In the genomic region with DNA sequence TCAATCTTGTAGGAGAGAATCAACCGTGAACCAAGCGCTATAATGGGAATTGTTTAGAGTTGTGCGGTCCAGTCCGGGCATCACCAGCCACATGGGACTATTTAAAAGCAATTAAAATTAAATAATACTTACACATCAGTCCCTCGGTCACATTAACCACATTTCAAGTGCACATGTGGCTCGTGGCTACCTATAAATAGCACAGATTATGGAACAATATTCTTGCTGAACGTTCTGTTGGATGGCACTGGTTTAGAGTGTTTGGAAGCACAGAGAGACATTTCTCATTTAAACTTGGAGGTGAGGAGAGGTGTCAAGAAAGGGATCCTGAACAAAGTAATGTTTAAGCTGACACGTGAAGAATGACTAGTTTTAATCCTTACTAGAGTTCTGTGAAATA, we compare ENCODE assay signal across 18 cellular contexts. TPM values are rescaled to one million over a fixed set of nuclear protein-coding genes. Genes with fewer than 3 reads are reported as not detected.
DNase-seq lines count a peak whose midpoint lies in the region; ATAC-seq and TF ChIP-seq lines count a peak whose summit lies in the region.
"Had no signal": no experiment of that assay in that cellular context is flagged by ENCODE, and none has a peak within 500 bp of the region (broad histone marks: within the 10 kb centered on the region; RNA-seq: fewer than 3 reads in every experiment).

No MANE protein-coding gene starts in this region.

- no peak overlapping the region for H2BK15ac ChIP-seq in neuronal stem cell (ENCODE audit: low read length)

- peaks cover 7% of the 10 kb centered on the region for H3K9me3 Mint-ChIP-seq in T-helper 2 cell treated with Interferon-gamma antibody and Interleukin-4, amounts not matched to agents 5 μg/mL and 100 μg/mL, for 36 hours

- no peak overlapping the region for H2BK12ac ChIP-seq in neuronal stem cell (ENCODE audit: low read length)

- H3K4ac ChIP-seq in neuronal stem cell (ENCODE audit: low read length), result no peak overlapping the region

- H3K23ac ChIP-seq in neuronal stem cell (ENCODE audit: low read depth, low read length, poor library complexity), result no peak overlapping the region

- H4K91ac ChIP-seq in neuronal stem cell (ENCODE audit: low read depth, low read length, poor library complexity), result no peak overlapping the region

- intact Hi-C loops in heart left ventricle (cut with DNase I), result loop anchor here in 1 of 10 donors (5.0 to 10.0 kb wide), 2 partner anchors 58 to 95 kb away; no protein-coding TSS in a partner anchor
- intact Hi-C loops in left ventricle myocardium inferior (cut with micrococcal nuclease), result no loop called here

- no peak overlapping the region for H4K8ac ChIP-seq in neuronal stem cell (ENCODE audit: low read depth, low read length)

- H3K9me3 ChIP-seq in heart left ventricle (no peaks in the 10 kb centered on the region), right atrium auricular region (no peaks in the 10 kb centered on the region), left ventricle myocardium inferior (replicated peaks) (no peaks in the 10 kb centered on the region), neuronal stem cell (replicated peaks in 1 of 2; ENCODE audit: control insufficient read depth in 2 of 2, insufficient read depth in 1 of 2, low read depth in 1 of 2, low read length in 2 of 2) (no peaks in the 10 kb centered on the region)

- WGBS in heart left ventricle, 4 donors, result 47 to 60% (median 57%) methylated on average over 8 of the region's 8 CpGs
- WGBS in neuronal stem cell (ENCODE audit: extremely low coverage in 2 of 2, insufficient read length in 2 of 2, insufficient replicate concordance in 1 of 2), 2 donors, result no CpG with 5 or more reads among the region's 8 CpGs

- no peak overlapping the region for H3K27ac Mint-ChIP-seq in T-helper 2 cell treated with Interferon-gamma antibody and Interleukin-4, amounts not matched to agents 5 μg/mL and 100 μg/mL, for 36 hours
- H3K27ac Mint-ChIP-seq: CD4-positive, alpha-beta memory T cell had no signal

- no peak overlapping the region for H3K4me3 Mint-ChIP-seq in T-helper 2 cell treated with Interferon-gamma antibody and Interleukin-4, amounts not matched to agents 5 μg/mL and 100 μg/mL, for 36 hours
- H3K4me3 Mint-ChIP-seq: CD4-positive, alpha-beta memory T cell had no signal

- no peak overlapping the region for H3K9ac ChIP-seq in neuronal stem cell (ENCODE audit: low read depth, low read length, poor library complexity)
- H3K9ac ChIP-seq: GM23248 had no signal

- H3K18ac ChIP-seq in neuronal stem cell (ENCODE audit: low read length), result no peak overlapping the region

- ATAC-seq in heart left ventricle, result peak; percentile 28 to 53 (median 44)

- H3K14ac ChIP-seq in neuronal stem cell (ENCODE audit: low read length), result no peak overlapping the region

- H3K27me3 Mint-ChIP-seq in T-helper 2 cell treated with Interferon-gamma antibody and Interleukin-4, amounts not matched to agents 5 μg/mL and 100 μg/mL, for 36 hours (ENCODE audit: low read depth), result peaks cover 39% of the 10 kb centered on the region

- no peak overlapping the region for H3K4me2 ChIP-seq in neuronal stem cell (ENCODE audit: insufficient read depth, low read length, poor library complexity, severe bottlenecking)

- H3K4me3 ChIP-seq in heart left ventricle (no peak overlapping the region), right atrium auricular region (no peak overlapping the region), left ventricle myocardium inferior (no peak overlapping the region), neuronal stem cell (ENCODE audit: low read length in 2 of 2) (no peak overlapping the region)
- H3K4me3 ChIP-seq: GM23248 had no signal

- no peak overlapping the region for H2AK5ac ChIP-seq in neuronal stem cell (ENCODE audit: low read depth, low read length)

- H2AFZ ChIP-seq in neuronal stem cell (ENCODE audit: low read length), result peak overlapping the region; percentile 5
- H2AFZ ChIP-seq: GM23248 had no signal

- H3K4me1 ChIP-seq in heart left ventricle (peaks cover 0 to 26% (median 6%) of the 10 kb centered on the region in 12 donors), right atrium auricular region (peaks cover 0 to 11% of the 10 kb centered on the region in 2 donors), left ventricle myocardium inferior (peaks cover 27% of the 10 kb centered on the region), neuronal stem cell (ENCODE audit: control insufficient read depth in 2 of 2, insufficient read depth in 1 of 2, low read depth in 1 of 2, low read length in 2 of 2) (peaks cover 3 to 27% of the 10 kb centered on the region in 2 donors)

- H3K4me1 Mint-ChIP-seq in T-helper 2 cell treated with Interferon-gamma antibody and Interleukin-4, amounts not matched to agents 5 μg/mL and 100 μg/mL, for 36 hours (ENCODE audit: low read depth), result no peaks in the 10 kb centered on the region

- no peaks in the 10 kb centered on the region for H3K79me1 ChIP-seq in neuronal stem cell (ENCODE audit: low read depth, low read length)

- H2BK5ac ChIP-seq in neuronal stem cell (ENCODE audit: low read length), result no peak overlapping the region

- H3K27ac ChIP-seq in heart left ventricle, result peak overlapping the region in 5 of 12 donors; percentile 9 to 36 (median 26)
- H3K27ac ChIP-seq in right atrium auricular region, result no peak overlapping the region
- peak overlapping the region; percentile 57 for H3K27ac ChIP-seq in left ventricle myocardium inferior (replicated peaks)
- no peak overlapping the region for H3K27ac ChIP-seq in neuronal stem cell (replicated peaks; ENCODE audit: low read length)
- H3K27ac ChIP-seq: GM23248 had no signal

- H2BK120ac ChIP-seq in neuronal stem cell (ENCODE audit: low read depth, low read length), result no peak overlapping the region

- TF ChIP-seq POLR2A in heart left ventricle (IDR thresholded peaks at IDR 0.05), result no peak

- DNase-seq in heart left ventricle (no peak), right atrium auricular region (ENCODE audit: low spot score) (no peak), left ventricle myocardium inferior (no peak), neuronal stem cell (ENCODE audit: low spot score) (no peak), DMS114 treated with DMSO at 0.1 percent for 48 hours (lab: John Stamatoyannopoulos, UW; ENCODE audit: unreplicated experiment) (no peak)
- no peak for DNase-seq in T-helper 2 cell treated with Interferon-gamma antibody and Interleukin-4, amounts not matched to agents 5 μg/mL and 100 μg/mL, for 36 hours (ENCODE audit: low spot score)
- DNase-seq: C1 segment of cervical spinal cord; Calu3; CD4-positive, alpha-beta memory T cell; COR-L47; DMS153; DND-41; GM23248; H7; HCEC 1CT had no signal

- no peak for TF ChIP-seq CTCF in heart left ventricle (IDR thresholded peaks at IDR 0.05)
- TF ChIP-seq CTCF in right atrium auricular region (IDR thresholded peaks at IDR 0.05), result no peak
- no peak for TF ChIP-seq CTCF in left ventricle myocardium inferior (IDR thresholded peaks at IDR 0.05; ENCODE audit: borderline replicate concordance)

- no peaks in the 10 kb centered on the region for H3K36me3 ChIP-seq in heart left ventricle
- H3K36me3 ChIP-seq in right atrium auricular region, result no peaks in the 10 kb centered on the region
- H3K36me3 ChIP-seq in left ventricle myocardium inferior, result no peaks in the 10 kb centered on the region
- no peaks in the 10 kb centered on the region for H3K36me3 ChIP-seq in neuronal stem cell (replicated peaks in 1 of 2; ENCODE audit: control insufficient read depth in 2 of 2, insufficient read depth in 2 of 2, low read length in 2 of 2)

- peaks cover 0 to 2% (median 0%) of the 10 kb centered on the region in 9 donors for H3K27me3 ChIP-seq in heart left ventricle
- H3K27me3 ChIP-seq in right atrium auricular region, result no peaks in the 10 kb centered on the region
- no peaks in the 10 kb centered on the region for H3K27me3 ChIP-seq in left ventricle myocardium inferior (ENCODE audit: low read depth)
- H3K27me3 ChIP-seq in neuronal stem cell (ENCODE audit: control insufficient read depth in 3 of 3, insufficient read depth in 3 of 3, low read depth in 1 of 3, low read length in 3 of 3), result no peaks in the 10 kb centered on the region

- H3K36me3 Mint-ChIP-seq in T-helper 2 cell treated with Interferon-gamma antibody and Interleukin-4, amounts not matched to agents 5 μg/mL and 100 μg/mL, for 36 hours (ENCODE audit: low read depth), result no peaks in the 10 kb centered on the region
- H3K36me3 Mint-ChIP-seq: CD4-positive, alpha-beta memory T cell had no signal

RNA-seq across cellular contexts. Expression of a gene that starts 12.5 kb away (rescaled TPM):
- total RNA-seq in heart left ventricle (10 to 100 TPM; 28.0 to 68.0 (median 47.5) TPM), right atrium auricular region (10 to 100 TPM; 18.4 to 44.8 TPM), left ventricle myocardium inferior (71.9 TPM)
- 10 to 100 TPM in 1 of 2 donors, 1 to 10 TPM in 1; 8.6 to 48.8 TPM for polyA plus RNA-seq in heart left ventricle
- polyA plus RNA-seq in neuronal stem cell (2013, experiment 1 of 2), result 2.8 TPM
- polyA plus RNA-seq in neuronal stem cell (2013, experiment 2 of 2), result 2.6 TPM
- total RNA-seq: A172, A673, GM23248 had no signal
- polyA plus RNA-seq: BJ, GM23248 had no signal
